In genomic region chr3:48473617-48473952, GRCh38 we compare ENCODE assay signal across 8 cellular contexts. TPM values are rescaled to one million over a fixed set of nuclear protein-coding genes. Genes with fewer than 3 reads are reported as not detected.
A peak's percentile ranks its signal among the peaks of the same experiment; 100 is the strongest.
DNase-seq lines count a peak whose midpoint lies in the region; ATAC-seq and TF ChIP-seq lines count a peak whose summit lies in the region.

No MANE protein-coding gene starts in this region.

- no peaks in the 10 kb centered on the region for H3K27me3 ChIP-seq in left lung

- H3K27ac ChIP-seq in left lung (peak overlapping the region; percentile 93 to 97), substantia nigra (ENCODE audit: low read depth, low read length, poor library complexity, severe bottlenecking) (peak overlapping the region; percentile 94)

- intact Hi-C loops in left lung (cut with DNase I), result no loop called here

- CTCF ChIA-PET in activated CD8-positive, alpha-beta T cell treated with anti-CD3 and anti-CD28 coated beads, Interleukin-2, amount 10 ng/mL, durations not matched to agents 7 days and 5 days (lab: Charles Lee), result interaction anchor here (0.9 to 6.1 kb wide), 17 partner anchors 16 to 85 kb away, joined by 3 to 57 read pairs (median 5); partner anchors contain the start of genes ATRIP, CCDC51, SHISA5 and TMA7

- peaks cover 54% of the 10 kb centered on the region for H3K4me1 Mint-ChIP-seq in T-helper 1 cell treated with Interleukin-12 subunit alpha and Interleukin-12 subunit beta and Interleukin-4 antibody, amounts not matched to agents 30 μg/mL and 1 μg/mL, for 36 hours (ENCODE audit: low read depth)
- H3K4me1 Mint-ChIP-seq in activated CD8-positive, alpha-beta T cell treated with anti-CD3 and anti-CD28 coated beads, Interleukin-2, amount 10 ng/mL, durations not matched to agents 7 days and 5 days (ENCODE audit: low read depth), result peaks cover 73% of the 10 kb centered on the region

- POLR2A ChIA-PET in activated CD8-positive, alpha-beta T cell treated with anti-CD3 and anti-CD28 coated beads, Interleukin-2, amount 10 ng/mL, durations not matched to agents 7 days and 5 days (lab: Charles Lee), result interaction anchor here (0.5 to 2.7 kb wide), 17 partner anchors 8 to 243 kb away, joined by 3 to 35 read pairs (median 7); partner anchors contain the start of genes ATRIP, CCDC51, IP6K2 and NME6

- H3K27ac Mint-ChIP-seq in T-helper 1 cell treated with Interleukin-12 subunit alpha and Interleukin-12 subunit beta and Interleukin-4 antibody, amounts not matched to agents 30 μg/mL and 1 μg/mL, for 36 hours, result peak overlapping the region; percentile 96
- H3K27ac Mint-ChIP-seq in activated CD8-positive, alpha-beta T cell treated with anti-CD3 and anti-CD28 coated beads, Interleukin-2, amount 10 ng/mL, durations not matched to agents 7 days and 5 days, result peak overlapping the region; percentile 100

- no peak for DNase-seq in T-helper 1 cell
- no peak for DNase-seq in activated CD8-positive, alpha-beta T cell treated with anti-CD3 and anti-CD28 coated beads, Interleukin-2, amount 10 ng/mL, durations not matched to agents 7 days and 5 days
- DNase-seq in left lung, result no peak
- no peak for DNase-seq in substantia nigra (lab: John Stamatoyannopoulos, UW)
- no peak for DNase-seq in NCI-H1694 treated with DMSO at 0.1 percent for 48 hours (lab: John Stamatoyannopoulos, UW)
- DNase-seq in retina, result no peak

- H3K27me3 Mint-ChIP-seq in T-helper 1 cell treated with Interleukin-12 subunit alpha and Interleukin-12 subunit beta and Interleukin-4 antibody, amounts not matched to agents 30 μg/mL and 1 μg/mL, for 36 hours (ENCODE audit: low read depth), result no peaks in the 10 kb centered on the region
- H3K27me3 Mint-ChIP-seq in activated CD8-positive, alpha-beta T cell treated with anti-CD3 and anti-CD28 coated beads, Interleukin-2, amount 10 ng/mL, durations not matched to agents 7 days and 5 days (ENCODE audit: low read depth), result no peaks in the 10 kb centered on the region

- TF ChIP-seq CTCF in left lung (IDR thresholded peaks at IDR 0.05), result no peak

- no peaks in the 10 kb centered on the region for H3K9me3 ChIP-seq in left lung

- H3K4me3 ChIP-seq in left lung, result no peak overlapping the region

- H3K36me3 Mint-ChIP-seq in T-helper 1 cell treated with Interleukin-12 subunit alpha and Interleukin-12 subunit beta and Interleukin-4 antibody, amounts not matched to agents 30 μg/mL and 1 μg/mL, for 36 hours (ENCODE audit: low read depth), result peaks cover 34% of the 10 kb centered on the region
- H3K36me3 Mint-ChIP-seq in activated CD8-positive, alpha-beta T cell treated with anti-CD3 and anti-CD28 coated beads, Interleukin-2, amount 10 ng/mL, durations not matched to agents 7 days and 5 days (ENCODE audit: low read depth), result peaks cover 58% of the 10 kb centered on the region

- peaks cover 0 to 55% of the 10 kb centered on the region in 2 donors for H3K36me3 ChIP-seq in left lung

- no peak for ATAC-seq in activated CD8-positive, alpha-beta T cell treated with anti-CD3 and anti-CD28 coated beads, Interleukin-2, amount 10 ng/mL, durations not matched to agents 7 days and 5 days
- ATAC-seq in left lung (no peak), GM19463 (IDR thresholded peaks at IDR 0.05; ENCODE audit: unreplicated experiment) (no peak)

- peaks cover 23 to 53% of the 10 kb centered on the region in 2 donors for H3K4me1 ChIP-seq in left lung

- no peaks in the 10 kb centered on the region for H3K9me3 Mint-ChIP-seq in T-helper 1 cell treated with Interleukin-12 subunit alpha and Interleukin-12 subunit beta and Interleukin-4 antibody, amounts not matched to agents 30 μg/mL and 1 μg/mL, for 36 hours
- H3K9me3 Mint-ChIP-seq in activated CD8-positive, alpha-beta T cell treated with anti-CD3 and anti-CD28 coated beads, Interleukin-2, amount 10 ng/mL, durations not matched to agents 7 days and 5 days (ENCODE audit: insufficient read depth), result no peaks in the 10 kb centered on the region

- peak overlapping the region; percentile 85 for H3K4me3 Mint-ChIP-seq in T-helper 1 cell treated with Interleukin-12 subunit alpha and Interleukin-12 subunit beta and Interleukin-4 antibody, amounts not matched to agents 30 μg/mL and 1 μg/mL, for 36 hours
- H3K4me3 Mint-ChIP-seq in activated CD8-positive, alpha-beta T cell treated with anti-CD3 and anti-CD28 coated beads, Interleukin-2, amount 10 ng/mL, durations not matched to agents 7 days and 5 days, result peak overlapping the region; percentile 93

RNA-seq across cellular contexts. Expression of gene ATRIP, which starts 27.0 kb away (rescaled TPM):
- total RNA-seq in activated CD8-positive, alpha-beta T cell treated with anti-CD3 and anti-CD28 coated beads, Interleukin-2, amount 10 ng/mL, durations not matched to agents 7 days and 5 days, result 10 to 100 TPM; 18.8 to 20.3 TPM
- 1 to 10 TPM; 7.4 to 9.9 TPM for total RNA-seq in left lung

RNA-seq across cellular contexts. Expression of gene SHISA5, which starts 30.4 kb away (rescaled TPM):
- total RNA-seq in activated CD8-positive, alpha-beta T cell treated with anti-CD3 and anti-CD28 coated beads, Interleukin-2, amount 10 ng/mL, durations not matched to agents 7 days and 5 days, result 100 to 1,000 TPM; 195 to 201 TPM
- total RNA-seq in left lung, result 100 to 1,000 TPM; 179 to 206 TPM

RNA-seq across cellular contexts. Expression of gene TMA7, which starts 33.5 kb away (rescaled TPM):
- total RNA-seq in activated CD8-positive, alpha-beta T cell treated with anti-CD3 and anti-CD28 coated beads, Interleukin-2, amount 10 ng/mL, durations not matched to agents 7 days and 5 days, result 100 to 1,000 TPM; 339 to 364 TPM
- total RNA-seq in left lung, result 100 to 1,000 TPM; 174 to 211 TPM

RNA-seq across cellular contexts. Expression of gene CCDC51, which starts 33.7 kb away (rescaled TPM):
- 10 to 100 TPM; 16.3 to 16.5 TPM for total RNA-seq in activated CD8-positive, alpha-beta T cell treated with anti-CD3 and anti-CD28 coated beads, Interleukin-2, amount 10 ng/mL, durations not matched to agents 7 days and 5 days
- 10 to 100 TPM; 13.4 to 14.7 TPM for total RNA-seq in left lung

RNA-seq across cellular contexts. Expression of gene PLXNB1, which starts 43.7 kb away (rescaled TPM):
- 1 to 10 TPM in 1 of 2 experiments, under 1 TPM in 1; 0.76 to 1.7 TPM for total RNA-seq in activated CD8-positive, alpha-beta T cell treated with anti-CD3 and anti-CD28 coated beads, Interleukin-2, amount 10 ng/mL, durations not matched to agents 7 days and 5 days
- total RNA-seq in left lung, result 100 to 1,000 TPM in 1 of 2 donors, 10 to 100 TPM in 1; 65.0 to 128 TPM
